11 cellular contexts compared by ENCODE assay signal in genomic region chr20:51195419-51195901, GRCh38.
DNase-seq lines count a peak whose midpoint lies in the region; ATAC-seq, FAIRE-seq and TF ChIP-seq lines count a peak whose summit lies in the region.
"Had no signal": no experiment of that assay in that cellular context is flagged by ENCODE, and none has a peak within 500 bp of the region (broad histone marks: within the 10 kb centered on the region; RNA-seq: fewer than 3 reads in every experiment).

No MANE protein-coding gene starts in this region.

- FAIRE-seq in GM19239 (lab: Jason Lieb, UNC) = no peak
- FAIRE-seq: islet of Langerhans had no signal

- DNase-seq in stimulated activated CD4-positive, alpha-beta T cell treated with anti-CD3 and anti-CD28 coated beads, Interleukin-4, amount 100 ng/mL, for 24 hours = peak; percentile 8
- no peak for DNase-seq in stimulated activated CD4-positive, alpha-beta T cell treated with anti-CD3 and anti-CD28 coated beads, Interleukin-2, amount 100 ng/mL, for 48 hours
- peak; percentile 90 for DNase-seq in RPMI7951 (ENCODE audit: low read depth)
- DNase-seq in fibroblast of mammary gland (ENCODE audit: low read depth) = peak; percentile 87
- no peak for DNase-seq in GM19239 (ENCODE audit: insufficient read length, low spot score)
- DNase-seq in NCI-H1694 treated with DMSO at 0.1 percent for 48 hours (lab: John Stamatoyannopoulos, UW) = no peak
- DNase-seq: stimulated activated naive B cell treated with anti-CD40 and anti-IgM and Interleukin-4, amounts not matched to agents 10 μg/mL and 1 μg/mL and 100 μg/mL, for 72 hours; WERI-Rb-1 had no signal

- H3K4me3 ChIP-seq in fibroblast of mammary gland (ENCODE audit: control insufficient read depth, low read depth, low read length) = no peak overlapping the region

- ATAC-seq in GM19455 (IDR thresholded peaks at IDR 0.05; ENCODE audit: unreplicated experiment) (no peak), HG03571 (IDR thresholded peaks at IDR 0.05; ENCODE audit: unreplicated experiment) (no peak)
- ATAC-seq: stimulated activated naive B cell treated with anti-CD40 and anti-IgM and Interleukin-4, amounts not matched to agents 10 μg/mL and 1 μg/mL and 100 μg/mL, for 72 hours had no signal

- TF ChIP-seq CTCF in fibroblast of mammary gland (conservative IDR thresholded peaks at IDR 0.05; ENCODE audit: control insufficient read depth, insufficient read depth, low read depth, low read length) = no peak

Comparison
In these comparisons a context has a peak if more than half of its experiments do, and no peak if none do; other contexts are left out.
1. DNase-seq: peak in stimulated activated CD4-positive, alpha-beta T cell treated with anti-CD3 and anti-CD28 coated beads, Interleukin-4, amount 100 ng/mL, for 24 hours (single experiment), RPMI7951 (single experiment) and fibroblast of mammary gland (single experiment); none in stimulated activated CD4-positive, alpha-beta T cell treated with anti-CD3 and anti-CD28 coated beads, Interleukin-2, amount 100 ng/mL, for 48 hours (0 of 2), GM19239 (single experiment) and NCI-H1694 treated with DMSO at 0.1 percent for 48 hours (single experiment).